7 cellular contexts compared by ENCODE assay signal in genomic region chr9:130877300-130877699, GRCh38. TPM values are rescaled to one million over a fixed set of nuclear protein-coding genes. Genes with fewer than 3 reads are reported as not detected.
"Had no signal": no experiment of that assay in that cellular context is flagged by ENCODE, and none has a peak within 500 bp of the region (broad histone marks: within the 10 kb centered on the region; RNA-seq: fewer than 3 reads in every experiment).

No MANE protein-coding gene starts in this region.

- H3K4me3 ChIP-seq: GM23338 had no signal

- H2AFZ ChIP-seq: GM23338 had no signal

- H3K4me2 ChIP-seq: GM23338 had no signal

- ATAC-seq: GM23338, HepG2 had no signal

- DNase-seq: H9, HCEC 1CT had no signal

RNA-seq across cellular contexts. Expression of gene QRFP, which starts 19.3 kb away (rescaled TPM):
- total RNA-seq: GM23338, H1, H9, HepG2, HT1080 had no signal
- polyA plus RNA-seq: GM23338, H1, HepG2, IgD-negative memory B cell had no signal
